20 cellular contexts compared by ENCODE assay signal in the genomic region with DNA sequence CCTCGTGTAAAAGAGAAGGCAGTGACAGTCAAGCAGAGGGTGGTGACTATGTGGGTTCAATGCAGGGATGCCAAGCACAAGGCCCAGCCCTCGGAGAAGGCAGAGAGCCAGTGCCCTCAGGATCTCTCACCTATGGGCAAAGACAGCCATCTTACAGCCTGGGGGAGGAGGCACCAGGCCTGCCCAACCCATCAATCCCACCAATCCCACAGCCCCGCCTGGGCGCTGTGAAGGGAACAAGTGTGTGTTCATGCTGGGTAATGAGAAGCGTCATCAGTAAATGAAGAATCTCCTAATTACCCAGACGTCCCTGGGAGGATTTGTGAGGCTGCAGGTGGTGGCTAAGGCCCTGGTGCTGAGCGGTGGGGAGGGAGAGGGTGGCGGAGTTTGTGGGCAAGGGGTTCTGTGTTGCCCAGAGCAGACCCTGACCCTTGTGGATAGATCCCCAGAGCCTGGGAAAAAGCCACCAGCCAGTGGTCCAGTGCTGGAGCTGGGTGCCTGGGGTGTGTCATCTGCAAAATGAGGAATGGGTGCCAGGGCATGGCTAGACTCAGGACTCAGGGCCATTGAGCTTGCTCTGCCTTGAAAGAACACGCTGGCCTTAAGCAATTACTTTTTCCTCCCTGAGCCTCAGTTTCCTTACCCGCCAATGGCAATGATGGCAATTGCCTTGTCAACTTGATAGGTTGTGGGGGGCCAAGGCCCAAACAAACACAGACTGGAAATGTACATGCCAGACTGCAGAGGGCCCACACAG.
DNase-seq lines count a peak whose midpoint lies in the region; ATAC-seq and TF ChIP-seq lines count a peak whose summit lies in the region.
"Had no signal": no experiment of that assay in that cellular context is flagged by ENCODE, and none has a peak within 500 bp of the region (broad histone marks: within the 10 kb centered on the region; RNA-seq: fewer than 3 reads in every experiment).

No MANE protein-coding gene starts in this region.

- no peak overlapping the region for H3K4me3 ChIP-seq in left ventricle myocardium inferior

- H3K27ac ChIP-seq in left ventricle myocardium inferior (replicated peaks): no peak overlapping the region

- H3K36me3 Mint-ChIP-seq in WTC11: no peaks in the 10 kb centered on the region
- no peaks in the 10 kb centered on the region for H3K36me3 Mint-ChIP-seq in type B pancreatic cell
- no peaks in the 10 kb centered on the region for H3K36me3 Mint-ChIP-seq in T-helper 17 cell (ENCODE audit: low read depth)
- H3K36me3 Mint-ChIP-seq: activated naive CD4-positive, alpha-beta T cell treated with anti-CD3 and anti-CD28 coated beads, Interleukin-2, amount 50 U/mL, for 72 hours; brain; CD8-positive, alpha-beta memory T cell had no signal

- no peak for TF ChIP-seq CTCF in left ventricle myocardium inferior (IDR thresholded peaks at IDR 0.05; ENCODE audit: borderline replicate concordance)
- no peak for TF ChIP-seq CTCF in WTC11 (IDR thresholded peaks at IDR 0.05)
- TF ChIP-seq CTCF in type B pancreatic cell (conservative IDR thresholded peaks at IDR 0.05): no peak

- peaks cover 13% of the 10 kb centered on the region for H3K27me3 ChIP-seq in left ventricle myocardium inferior (ENCODE audit: low read depth)

- H3K27ac Mint-ChIP-seq in WTC11: no peak overlapping the region
- no peak overlapping the region for H3K27ac Mint-ChIP-seq in type B pancreatic cell
- no peak overlapping the region for H3K27ac Mint-ChIP-seq in T-helper 17 cell
- H3K27ac Mint-ChIP-seq: activated naive CD4-positive, alpha-beta T cell treated with anti-CD3 and anti-CD28 coated beads, Interleukin-2, amount 50 U/mL, for 72 hours; CD8-positive, alpha-beta memory T cell; dendritic cell treated with granulocyte-macrophage colony-stimulating factor and Interleukin-4, amounts not matched to agents 40 ng/mL and 50 ng/mL, for 4 days; stimulated activated naive CD8-positive, alpha-beta T cell treated with anti-CD3 and anti-CD28 coated beads, Interleukin-15, amount 100 ng/mL, for 72 hours had no signal

- intact Hi-C loops in cardiac septum (cut with DNase I) (no loop called here), left ventricle myocardium inferior (cut with micrococcal nuclease) (no loop called here)

- H3K36me3 ChIP-seq in left ventricle myocardium inferior: no peaks in the 10 kb centered on the region

- H3K9me3 ChIP-seq in left ventricle myocardium inferior (replicated peaks) (no peaks in the 10 kb centered on the region), T-helper 17 cell (ENCODE audit: control insufficient read depth, low read length, poor library complexity, severe bottlenecking) (no peaks in the 10 kb centered on the region)

- POLR2A ChIA-PET in WTC11 (lab: Charles Lee): no interaction called here

- H3K4me1 Mint-ChIP-seq in WTC11: no peaks in the 10 kb centered on the region; the same call in 1 of the 2 replicates
- peaks cover 18% of the 10 kb centered on the region for H3K4me1 Mint-ChIP-seq in type B pancreatic cell (ENCODE audit: unreplicated experiment)
- H3K4me1 Mint-ChIP-seq in T-helper 17 cell: no peaks in the 10 kb centered on the region
- H3K4me1 Mint-ChIP-seq: CD8-positive, alpha-beta memory T cell; neural crest cell; stimulated activated naive CD8-positive, alpha-beta T cell treated with anti-CD3 and anti-CD28 coated beads, Interleukin-15, amount 100 ng/mL, for 72 hours had no signal

- H3K9me3 Mint-ChIP-seq in WTC11 (no peaks in the 10 kb centered on the region), type B pancreatic cell (no peaks in the 10 kb centered on the region)
- H3K9me3 Mint-ChIP-seq: activated naive CD4-positive, alpha-beta T cell treated with anti-CD3 and anti-CD28 coated beads, Interleukin-2, amount 50 U/mL, for 72 hours; brain; CD8-positive, alpha-beta memory T cell; dendritic cell treated with granulocyte-macrophage colony-stimulating factor and Interleukin-4, amounts not matched to agents 40 ng/mL and 50 ng/mL, for 4 days; neural crest cell; stimulated activated naive CD8-positive, alpha-beta T cell treated with anti-CD3 and anti-CD28 coated beads, Interleukin-15, amount 100 ng/mL, for 72 hours had no signal

- no peak for ATAC-seq in WTC11
- ATAC-seq in left lobe of liver: no peak
- ATAC-seq in T-helper 17 cell: no peak
- no peak for ATAC-seq in HG02885 (IDR thresholded peaks at IDR 0.05; ENCODE audit: poor library complexity, unreplicated experiment)
- ATAC-seq: activated naive CD4-positive, alpha-beta T cell treated with anti-CD3 and anti-CD28 coated beads, Interleukin-2, amount 50 U/mL, for 72 hours; HCT116; stimulated activated naive CD8-positive, alpha-beta T cell treated with anti-CD3 and anti-CD28 coated beads, Interleukin-15, amount 100 ng/mL, for 72 hours had no signal

- CTCF ChIA-PET in WTC11 (lab: Charles Lee): no interaction called here

- H3K4me3 Mint-ChIP-seq in WTC11 (no peak overlapping the region), type B pancreatic cell (no peak overlapping the region), T-helper 17 cell (no peak overlapping the region)
- H3K4me3 Mint-ChIP-seq: brain; CD8-positive, alpha-beta memory T cell; dendritic cell treated with granulocyte-macrophage colony-stimulating factor and Interleukin-4, amounts not matched to agents 40 ng/mL and 50 ng/mL, for 4 days; neural crest cell; stimulated activated naive CD8-positive, alpha-beta T cell treated with anti-CD3 and anti-CD28 coated beads, Interleukin-15, amount 100 ng/mL, for 72 hours had no signal

- H3K27me3 Mint-ChIP-seq in WTC11 (ENCODE audit: low read depth) (no peaks in the 10 kb centered on the region), type B pancreatic cell (peaks cover 14% of the 10 kb centered on the region), T-helper 17 cell (peaks cover 19% of the 10 kb centered on the region)
- H3K27me3 Mint-ChIP-seq: stimulated activated naive CD8-positive, alpha-beta T cell treated with anti-CD3 and anti-CD28 coated beads, Interleukin-15, amount 100 ng/mL, for 72 hours had no signal

- DNase-seq in cardiac septum (ENCODE audit: low spot score) (peak; percentile 66), left ventricle myocardium inferior (no peak), WTC11 (ENCODE audit: low spot score) (peak; percentile 5), left lobe of liver (ENCODE audit: low spot score) (peak; percentile 23), type B pancreatic cell (ENCODE audit: extremely low spot score, unreplicated experiment) (peak; percentile 65), T-helper 17 cell (no peak), NCI-H2227 (lab: John Stamatoyannopoulos, UW; ENCODE audit: unreplicated experiment) (no peak)
- DNase-seq: activated CD4-positive, alpha-beta T cell treated with anti-CD3 and anti-CD28 coated beads for 4 hours; CD8-positive, alpha-beta memory T cell; EL; Karpas-422; NCI-H1105; SHP77 had no signal

- H3K4me1 ChIP-seq in left ventricle myocardium inferior: no peaks in the 10 kb centered on the region

TF ChIP-seq in WTC11, 78 proteins besides CTCF, POLR2A, EP300 and RAD21:
- TF ChIP-seq MAX (CRISPR knock-in tag; IDR thresholded peaks at IDR 0.05) (no peak), MYBL2 (CRISPR knock-in tag; IDR thresholded peaks at IDR 0.05) (no peak)

Comparison
In these comparisons a context has a peak if more than half of its experiments do, and no peak if none do; other contexts are left out.
1. DNase-seq: peak in cardiac septum (single experiment), WTC11 (single experiment), left lobe of liver (single experiment) and type B pancreatic cell (single experiment); none in left ventricle myocardium inferior (single experiment), T-helper 17 cell (0 of 3) and NCI-H2227 (single experiment).